8 cellular contexts compared by ENCODE assay signal in genomic region chr15:80989518-80990478, GRCh38. TPM values are rescaled to one million over a fixed set of nuclear protein-coding genes. Genes with fewer than 3 reads are reported as not detected.
A peak's percentile ranks its signal among the peaks of the same experiment; 100 is the strongest.
DNase-seq lines count a peak whose midpoint lies in the region; ATAC-seq, FAIRE-seq and TF ChIP-seq lines count a peak whose summit lies in the region.

TSS of gene MESD (minus strand) at chr15:80989819. CDS start at chr15:80989791, 28 bp downstream.

- peak; percentile 96 to 99 for TF ChIP-seq POLR2A in HepG2 (IDR thresholded peaks at IDR 0.05; ENCODE audit: insufficient read depth in 1 of 2, low read depth in 2 of 2, low read length in 2 of 2)

- BruUV-seq in HepG2 (replicated peaks; lab: Mats Ljungman, UMichigan): TSS peak; percentile 98

- intact Hi-C loops in dendritic cell treated with granulocyte-macrophage colony-stimulating factor and Interleukin-4, amounts not matched to agents 40 ng/mL and 50 ng/mL, for 4 days (cut with micrococcal nuclease): loop anchor here (1.0 kb wide), 2 partner anchors 11 to 34 kb away; partner anchors contain the start of gene TLNRD1
- intact Hi-C loops in HepG2 (cut with micrococcal nuclease; ENCODE audit: unreplicated experiment): no loop called here

- DNase-seq in CD4-positive, CD25-positive, alpha-beta regulatory T cell: peak; percentile 93 to 98 (median 95)
- DNase-seq in NCI-H774 (lab: John Stamatoyannopoulos, UW) (peak; percentile 90), HepG2 (ENCODE audit: low spot score) (peak; percentile 88)
- peak; percentile 97 to 98 for DNase-seq in activated CD4-positive, alpha-beta T cell treated with anti-CD3 and anti-CD28 coated beads, Interleukin-2, amount 50 U/mL, for 4 hours
- peak; percentile 99 for DNase-seq in stimulated activated CD4-positive, alpha-beta T cell treated with anti-CD3 and anti-CD28 coated beads, Interleukin-2, amount 100 ng/mL, for 48 hours

- 1% methylated on average over 23 of the region's 63 CpGs for WGBS in HepG2 (ENCODE audit: low lambda C conversion rate)

- peak within 1 kb of the TSS; percentile 82 for H3K27ac ChIP-seq in CD4-positive, CD25-positive, alpha-beta regulatory T cell (ENCODE audit: insufficient read depth, low read length, poor library complexity, severe bottlenecking)
- peak within 1 kb of the TSS; percentile 80 for H3K27ac ChIP-seq in HepG2 (ENCODE audit: extremely low read length, insufficient read depth, low read length)

- in situ Hi-C loops in HepG2 (cut with HindIII; ENCODE audit: extremely low pct_ligation_motif_present, low pct_unique_long_range_greater_than_20kb): no loop called here

- H3K36me3 Mint-ChIP-seq in CD4-positive, CD25-positive, alpha-beta regulatory T cell: peaks cover 12% of the 10 kb centered on the region
- H3K36me3 Mint-ChIP-seq in dendritic cell treated with granulocyte-macrophage colony-stimulating factor and Interleukin-4, amounts not matched to agents 40 ng/mL and 50 ng/mL, for 4 days (ENCODE audit: low read depth): peaks cover 32% of the 10 kb centered on the region

- H4K20me1 ChIP-seq in HepG2 (ENCODE audit: insufficient read depth, low read length): peaks cover 2% of the 10 kb centered on the region; the same call in 1 of the 2 replicates

- POLR2A ChIA-PET in HepG2 (lab: Yijun Ruan, JAX): interaction anchor here (1.0 to 2.3 kb wide), 4 partner anchors 9 to 150 kb away, joined by 3 to 10 read pairs (median 3); partner anchors contain the start of gene TLNRD1

- peak; percentile 19; the same call in 1 of the 2 replicates for TF ChIP-seq RAD21 in HepG2 (CRISPR knock-in tag; IDR thresholded peaks at IDR 0.05)

- no peak for TF ChIP-seq CTCF in HepG2 (CRISPR knock-in tag; IDR thresholded peaks at IDR 0.05)

- peak within 1 kb of the TSS; percentile 97 to 99 (median 99) for H3K4me3 Mint-ChIP-seq in CD4-positive, CD25-positive, alpha-beta regulatory T cell
- H3K4me3 Mint-ChIP-seq in dendritic cell treated with granulocyte-macrophage colony-stimulating factor and Interleukin-4, amounts not matched to agents 40 ng/mL and 50 ng/mL, for 4 days: peak within 1 kb of the TSS; percentile 90

- peak within 1 kb of the TSS; percentile 99 to 100 (median 99) for H3K27ac Mint-ChIP-seq in CD4-positive, CD25-positive, alpha-beta regulatory T cell
- peak within 1 kb of the TSS; percentile 97 for H3K27ac Mint-ChIP-seq in dendritic cell treated with granulocyte-macrophage colony-stimulating factor and Interleukin-4, amounts not matched to agents 40 ng/mL and 50 ng/mL, for 4 days

- peak within 1 kb of the TSS; percentile 97 for H3K4me3 ChIP-seq in CD4-positive, CD25-positive, alpha-beta regulatory T cell (ENCODE audit: low read depth, low read length)
- peak within 1 kb of the TSS; percentile 86 to 99 (median 95) for H3K4me3 ChIP-seq in HepG2 (replicated peaks in 1 of 3; ENCODE audit: insufficient read depth in 1 of 3, low read depth in 2 of 3, low read length in 3 of 3)

- H3K4me1 Mint-ChIP-seq in CD4-positive, CD25-positive, alpha-beta regulatory T cell: peaks cover 38 to 70% (median 54%) of the 10 kb centered on the region in 4 donors
- peaks cover 56% of the 10 kb centered on the region for H3K4me1 Mint-ChIP-seq in dendritic cell treated with granulocyte-macrophage colony-stimulating factor and Interleukin-4, amounts not matched to agents 40 ng/mL and 50 ng/mL, for 4 days (ENCODE audit: low read depth)

- H2AFZ ChIP-seq in HepG2 (ENCODE audit: low read length): peak within 1 kb of the TSS; percentile 86

- peaks cover 5% of the 10 kb centered on the region for H3K36me3 ChIP-seq in CD4-positive, CD25-positive, alpha-beta regulatory T cell (ENCODE audit: control insufficient read depth, insufficient read depth, low read length)
- H3K36me3 ChIP-seq in HepG2 (replicated peaks in 1 of 2; ENCODE audit: control insufficient read depth in 1 of 2, insufficient read depth in 2 of 2, low read length in 2 of 2): 0 out of 5 replicates have a peak, but pooled peaks cover 0 to 4% of the 10 kb centered on the region in 2 experiments

- peak within 1 kb of the TSS; percentile 87 for H3K9ac ChIP-seq in HepG2 (ENCODE audit: insufficient read depth, low read depth, low read length)

- CTCF ChIA-PET in HepG2 (lab: Yijun Ruan, JAX; ENCODE audit: low intra/inter-chr PET ratio, low total read pairs): no interaction called here

- H3K9me3 ChIP-seq in CD4-positive, CD25-positive, alpha-beta regulatory T cell (ENCODE audit: control insufficient read depth in 2 of 2, low read length in 2 of 2): no peaks in the 10 kb centered on the region
- no peaks in the 10 kb centered on the region for H3K9me3 ChIP-seq in HepG2 (ENCODE audit: low read length)

- H3K4me2 ChIP-seq in HepG2 (ENCODE audit: low read depth, low read length): peak within 1 kb of the TSS; percentile 93

- peak; percentile 100 for ATAC-seq in CD4-positive, CD25-positive, alpha-beta regulatory T cell (ENCODE audit: low read depth in 2 of 2)
- ATAC-seq in GM19438 (IDR thresholded peaks at IDR 0.05; ENCODE audit: low read depth, unreplicated experiment): peak; percentile 91
- peak; percentile 98 for ATAC-seq in HG03571 (IDR thresholded peaks at IDR 0.05; ENCODE audit: unreplicated experiment)
- peak; percentile 98 for ATAC-seq in HepG2

- peaks cover 56% of the 10 kb centered on the region for H3K4me1 ChIP-seq in CD4-positive, CD25-positive, alpha-beta regulatory T cell (ENCODE audit: control insufficient read depth, insufficient read depth, low read length, poor library complexity, severe bottlenecking)
- peaks cover 41% of the 10 kb centered on the region for H3K4me1 ChIP-seq in HepG2 (ENCODE audit: insufficient read depth, low read length)

- TF ChIP-seq EP300 in HepG2 (IDR thresholded peaks at IDR 0.05; ENCODE audit: low read depth in 2 of 2, low read length in 2 of 2) (no peak; a peak in 1 of 4 replicates), HepG2 (CRISPR knock-in tag; IDR thresholded peaks at IDR 0.05; ENCODE audit: borderline replicate concordance) (no peak)

- H3K79me2 ChIP-seq in HepG2 (ENCODE audit: insufficient read depth, low read length): peaks cover 43% of the 10 kb centered on the region

- no peaks in the 10 kb centered on the region for H3K27me3 Mint-ChIP-seq in CD4-positive, CD25-positive, alpha-beta regulatory T cell
- peaks cover 3% of the 10 kb centered on the region for H3K27me3 Mint-ChIP-seq in dendritic cell treated with granulocyte-macrophage colony-stimulating factor and Interleukin-4, amounts not matched to agents 40 ng/mL and 50 ng/mL, for 4 days

- no peaks in the 10 kb centered on the region for H3K27me3 ChIP-seq in CD4-positive, CD25-positive, alpha-beta regulatory T cell (ENCODE audit: control insufficient read depth, insufficient read depth, low read length)
- H3K27me3 ChIP-seq in HepG2 (ENCODE audit: control insufficient read depth in 1 of 2, insufficient read depth in 2 of 2, low read length in 2 of 2): no peaks in the 10 kb centered on the region; a peak in 1 of 5 replicates

- no peaks in the 10 kb centered on the region for H3K9me3 Mint-ChIP-seq in CD4-positive, CD25-positive, alpha-beta regulatory T cell
- no peaks in the 10 kb centered on the region for H3K9me3 Mint-ChIP-seq in dendritic cell treated with granulocyte-macrophage colony-stimulating factor and Interleukin-4, amounts not matched to agents 40 ng/mL and 50 ng/mL, for 4 days

- peak; percentile 59 for FAIRE-seq in HepG2 (lab: Jason Lieb, UNC)

TF ChIP-seq in HepG2, 621 proteins besides CTCF, POLR2A, EP300 and RAD21 (continues in another document):
- no peak for TF ChIP-seq CERS6 (CRISPR knock-in tag; IDR thresholded peaks at IDR 0.05)
- TF ChIP-seq GATA4 (IDR thresholded peaks at IDR 0.05; ENCODE audit: borderline replicate concordance, low read depth): peak; percentile 72
- TF ChIP-seq REXO4 (CRISPR knock-in tag; IDR thresholded peaks at IDR 0.05; ENCODE audit: borderline replicate concordance): 0 out of 2 replicates have a peak, but pooled peaks have one; percentile 29
- TF ChIP-seq PHF21A (CRISPR knock-in tag; IDR thresholded peaks at IDR 0.05): no peak; the same call in 1 of the 2 replicates
- TF ChIP-seq BCL6 (CRISPR knock-in tag; IDR thresholded peaks at IDR 0.05): no peak
- TF ChIP-seq NONO (IDR thresholded peaks at IDR 0.05): no peak
- TF ChIP-seq NONO (CRISPR knock-in tag; conservative IDR thresholded peaks at IDR 0.05): peak; percentile 61

RNA-seq across cellular contexts. Expression of gene MESD, which starts in this region (rescaled TPM):
- 18.4 TPM for total RNA-seq in CD4-positive, CD25-positive, alpha-beta regulatory T cell
- polyA plus RNA-seq in CD4-positive, CD25-positive, alpha-beta regulatory T cell: 10 to 100 TPM; 28.7 to 34.1 (median 31.3) TPM
- total RNA-seq in HepG2 (2016; rRNA removed; fragmentation: Illumina TruSeq; extraction: Trizol): 24.9 and 46.2 TPM in 2 replicates
- total RNA-seq in HepG2 (2016; cell fraction: cytosol; rRNA removed; fragmentation: Illumina TruSeq; extraction: Trizol; ENCODE audit: low read depth): 6.0 and 7.2 TPM in 2 replicates
- 24.0 and 45.8 TPM in 2 replicates for total RNA-seq in HepG2 (2016; cell fraction: insoluble cytoplasmic fraction; rRNA removed; fragmentation: Illumina TruSeq; extraction: Trizol)
- 11.5 and 12.8 TPM in 2 replicates for total RNA-seq in HepG2 (2016; cell fraction: membrane; rRNA removed; fragmentation: Illumina TruSeq; extraction: Trizol)
- total RNA-seq in HepG2 (2016; cell fraction: nucleus; rRNA removed; fragmentation: Illumina TruSeq; extraction: Trizol): 41.1 and 48.6 TPM in 2 replicates
- 15.6 and 18.0 TPM in 2 replicates for polyA plus RNA-seq in HepG2 (2011; rRNA removed)
- polyA plus RNA-seq in HepG2 (2011; cell fraction: cytosol; rRNA removed): 13.8 and 19.5 TPM in 2 replicates
- 8.5 and 10.8 TPM in 2 replicates for polyA plus RNA-seq in HepG2 (2011; cell fraction: nucleus; rRNA removed)
- polyA plus RNA-seq in HepG2 (2012): 29.6 and 30.4 TPM in 2 replicates
- polyA plus RNA-seq in HepG2 (2016; cell fraction: cytosol; fragmentation: Illumina TruSeq; extraction: Trizol; ENCODE audit: low read depth): 4.9 and 5.0 TPM in 2 replicates
- polyA plus RNA-seq in HepG2 (2016; cell fraction: insoluble cytoplasmic fraction; fragmentation: Illumina TruSeq; extraction: Trizol; ENCODE audit: low read depth): 28.6 and 28.9 TPM in 2 replicates
- polyA plus RNA-seq in HepG2 (2016; cell fraction: membrane; fragmentation: Illumina TruSeq; extraction: Trizol; ENCODE audit: low read depth): 9.0 and 9.2 TPM in 2 replicates
- 72.4 and 79.7 TPM in 2 replicates for polyA plus RNA-seq in HepG2 (2016; cell fraction: nucleus; fragmentation: Illumina TruSeq; extraction: Trizol; ENCODE audit: insufficient read depth, low read depth)
- 9.9 and 11.1 TPM in 2 replicates for polyA minus RNA-seq in HepG2 (2011; rRNA and poly(A)+ RNA removed; ENCODE audit: low replicate concordance)
- 14.4 and 18.5 TPM in 2 replicates for polyA minus RNA-seq in HepG2 (2011; cell fraction: cytosol; rRNA and poly(A)+ RNA removed)
- 20.6 and 20.8 TPM in 2 replicates for polyA minus RNA-seq in HepG2 (2011; cell fraction: nucleus; rRNA and poly(A)+ RNA removed)

Comparison
In these comparisons a context has a peak if more than half of its experiments do, and no peak if none do; other contexts are left out.
1. Peak in every context shown above with its lines: DNase-seq, ATAC-seq, H3K4me3 ChIP-seq and H3K27ac ChIP-seq.